In genomic region chr16:47143677-47144558, GRCh38 we compare ENCODE assay signal across 1 cellular context.
A peak's percentile ranks its signal among the peaks of the same experiment; 100 is the strongest.
TF ChIP-seq lines count a peak whose summit lies in the region.

NETO2 (minus strand) TSS chr16:47143945; CDS start chr16:47143612, 333 bp downstream.

TF ChIP-seq in HepG2, 621 proteins besides CTCF, POLR2A, EP300 and RAD21 (continued from another document and continues in another):
- TF ChIP-seq ZFP91 (CRISPR knock-in tag; IDR thresholded peaks at IDR 0.05; ENCODE audit: borderline replicate concordance) (peak; percentile 48; the same call in 1 of the 2 replicates), ZNF883 (CRISPR knock-in tag; IDR thresholded peaks at IDR 0.05; ENCODE audit: not compliant biosample characterization) (no peak), POGZ (CRISPR knock-in tag; IDR thresholded peaks at IDR 0.05) (no peak), CBX1 (IDR thresholded peaks at IDR 0.05; ENCODE audit: low read depth) (no peak), ZNF788 (CRISPR knock-in tag; IDR thresholded peaks at IDR 0.05; ENCODE audit: borderline replicate concordance) (peak; percentile 61; the same call in 1 of the 2 replicates), ERF (CRISPR knock-in tag; IDR thresholded peaks at IDR 0.05) (no peak; the same call in 1 of the 2 replicates), ZFP41 (CRISPR knock-in tag; IDR thresholded peaks at IDR 0.05; ENCODE audit: borderline replicate concordance) (no peak), ZNF772 (CRISPR knock-in tag; IDR thresholded peaks at IDR 0.05) (no peak), TRIM22 (IDR thresholded peaks at IDR 0.05) (no peak), RELA (CRISPR knock-in tag; IDR thresholded peaks at IDR 0.05) (no peak), ZNF839 (CRISPR knock-in tag; IDR thresholded peaks at IDR 0.05; ENCODE audit: borderline replicate concordance) (no peak), KLF12 (CRISPR knock-in tag; IDR thresholded peaks at IDR 0.05; ENCODE audit: borderline replicate concordance) (no peak), SOX6 (IDR thresholded peaks at IDR 0.05) (no peak), SOX6 (CRISPR knock-in tag; IDR thresholded peaks at IDR 0.05) (no peak), HNRNPUL1 (IDR thresholded peaks at IDR 0.05; ENCODE audit: low read depth, low read length) (no peak), MIXL1 (CRISPR knock-in tag; IDR thresholded peaks at IDR 0.05) (no peak), ZFYVE20 (CRISPR knock-in tag; IDR thresholded peaks at IDR 0.05; ENCODE audit: borderline replicate concordance, low read depth) (no peak), GFI1 (CRISPR knock-in tag; IDR thresholded peaks at IDR 0.05; ENCODE audit: borderline replicate concordance) (no peak), ZNF17 (CRISPR knock-in tag; IDR thresholded peaks at IDR 0.05) (no peak), ZIK1 (CRISPR knock-in tag; IDR thresholded peaks at IDR 0.05; ENCODE audit: borderline replicate concordance, low read depth) (no peak; the same call in 1 of the 2 replicates), ZNF205 (CRISPR knock-in tag; IDR thresholded peaks at IDR 0.05) (peak; percentile 23; the same call in 1 of the 2 replicates), ADNP (CRISPR knock-in tag; IDR thresholded peaks at IDR 0.05) (no peak), THAP8 (CRISPR knock-in tag; IDR thresholded peaks at IDR 0.05; ENCODE audit: borderline replicate concordance) (no peak), GABPA (IDR thresholded peaks at IDR 0.05; ENCODE audit: low read depth, low read length) (no peak), GABPA (CRISPR knock-in tag; IDR thresholded peaks at IDR 0.05; ENCODE audit: low read depth) (no peak), RFX5 (IDR thresholded peaks at IDR 0.05; ENCODE audit: low read depth, low read length) (no peak), MBD4 (IDR thresholded peaks at IDR 0.05; ENCODE audit: borderline replicate concordance, low read length) (no peak), NR1H2 (CRISPR knock-in tag; IDR thresholded peaks at IDR 0.05; ENCODE audit: borderline replicate concordance, low read depth) (no peak), ZNF549 (CRISPR knock-in tag; IDR thresholded peaks at IDR 0.05) (no peak), RARG (CRISPR knock-in tag; IDR thresholded peaks at IDR 0.05; ENCODE audit: low read depth) (peak; percentile 55; the same call in 1 of the 2 replicates), MEIS2 (CRISPR knock-in tag; IDR thresholded peaks at IDR 0.05) (0 out of 2 replicates have a peak, but pooled peaks have one; percentile 46), SCMH1 (CRISPR knock-in tag; IDR thresholded peaks at IDR 0.05; ENCODE audit: borderline replicate concordance) (no peak), ZNF674 (CRISPR knock-in tag; IDR thresholded peaks at IDR 0.05; ENCODE audit: low read depth) (no peak), ZNF740 (CRISPR knock-in tag; IDR thresholded peaks at IDR 0.05) (no peak), GRHL1 (CRISPR knock-in tag; conservative IDR thresholded peaks at IDR 0.05) (no peak), ZNF350 (CRISPR knock-in tag; IDR thresholded peaks at IDR 0.05; ENCODE audit: borderline replicate concordance, low read depth) (no peak), ZFP37 (CRISPR knock-in tag; IDR thresholded peaks at IDR 0.05; ENCODE audit: borderline replicate concordance) (no peak), CC2D1A (CRISPR knock-in tag; IDR thresholded peaks at IDR 0.05) (no peak), TBP (CRISPR knock-in tag; IDR thresholded peaks at IDR 0.05) (0 out of 2 replicates have a peak, but pooled peaks have one; percentile 63), CAMTA2 (CRISPR knock-in tag; IDR thresholded peaks at IDR 0.05; ENCODE audit: borderline replicate concordance) (no peak), CREB3 (CRISPR knock-in tag; IDR thresholded peaks at IDR 0.05) (no peak), ZSCAN12 (CRISPR knock-in tag; IDR thresholded peaks at IDR 0.05) (0 out of 2 replicates have a peak, but pooled peaks have one; percentile 21), ZNF20 (CRISPR knock-in tag; IDR thresholded peaks at IDR 0.05) (no peak), TCF12 (IDR thresholded peaks at IDR 0.05) (no peak), TCF12 (CRISPR knock-in tag; IDR thresholded peaks at IDR 0.05) (no peak), MLLT10 (CRISPR knock-in tag; IDR thresholded peaks at IDR 0.05) (no peak), RFX3 (CRISPR knock-in tag; IDR thresholded peaks at IDR 0.05) (no peak), MTERF4 (CRISPR knock-in tag; IDR thresholded peaks at IDR 0.05) (no peak), ZNF512 (CRISPR knock-in tag; IDR thresholded peaks at IDR 0.05) (no peak), MTA1 (CRISPR knock-in tag; IDR thresholded peaks at IDR 0.05; ENCODE audit: borderline replicate concordance) (peak; percentile 56; the same call in 1 of the 2 replicates), ZNF678 (CRISPR knock-in tag; IDR thresholded peaks at IDR 0.05) (no peak), E2F5 (CRISPR knock-in tag; conservative IDR thresholded peaks at IDR 0.05) (0 out of 2 replicates have a peak, but pooled peaks have one; percentile 49), NRL (CRISPR knock-in tag; IDR thresholded peaks at IDR 0.05; ENCODE audit: borderline replicate concordance) (no peak), PAWR (CRISPR knock-in tag; IDR thresholded peaks at IDR 0.05; ENCODE audit: borderline replicate concordance) (no peak), ZFX (CRISPR knock-in tag; IDR thresholded peaks at IDR 0.05; ENCODE audit: low read depth) (peak; percentile 42; the same call in 1 of the 2 replicates), ONECUT2 (CRISPR knock-in tag; IDR thresholded peaks at IDR 0.05) (no peak), FOXC1 (CRISPR knock-in tag; IDR thresholded peaks at IDR 0.05; ENCODE audit: borderline replicate concordance) (peak; percentile 36; the same call in 1 of the 2 replicates), KLF13 (CRISPR knock-in tag; IDR thresholded peaks at IDR 0.05) (no peak), ZUFSP (CRISPR knock-in tag; IDR thresholded peaks at IDR 0.05; ENCODE audit: borderline replicate concordance) (no peak), CENPBD1 (CRISPR knock-in tag; IDR thresholded peaks at IDR 0.05; ENCODE audit: borderline replicate concordance, low read depth) (no peak), ZNF660 (CRISPR knock-in tag; IDR thresholded peaks at IDR 0.05; ENCODE audit: borderline replicate concordance, low read depth) (no peak)
